ENCODE assay signal across 11 cellular contexts in the genomic region with DNA sequence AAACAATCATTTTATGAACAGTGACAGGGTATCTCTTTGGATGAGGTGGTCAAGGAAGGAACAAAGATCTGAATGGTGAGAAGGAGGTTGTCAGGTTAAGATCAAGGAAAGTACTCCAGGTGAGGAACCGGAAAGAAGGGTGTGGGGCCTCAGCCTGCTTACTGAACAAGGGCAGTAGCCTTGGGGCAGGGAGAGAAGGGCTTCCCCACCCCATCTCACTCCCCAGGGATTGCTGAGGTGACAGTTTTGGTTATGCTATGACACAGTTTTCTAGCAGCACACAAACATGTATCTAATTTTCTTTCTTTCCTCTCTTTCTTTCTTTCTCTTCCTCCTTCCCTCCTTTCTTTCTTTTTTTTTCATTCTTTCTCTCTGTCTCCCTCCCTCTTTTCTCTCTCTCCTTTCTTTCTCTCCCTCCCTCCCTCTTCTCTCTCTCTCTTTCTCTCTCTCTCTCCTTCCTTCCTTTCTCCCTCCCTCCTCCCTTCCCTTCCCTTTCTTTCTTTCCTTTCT. TPM values are rescaled to one million over a fixed set of nuclear protein-coding genes. Genes with fewer than 3 reads are reported as not detected.
DNase-seq lines count a peak whose midpoint lies in the region; ATAC-seq and TF ChIP-seq lines count a peak whose summit lies in the region.
"Had no signal": no experiment of that assay in that cellular context is flagged by ENCODE, and none has a peak within 500 bp of the region (broad histone marks: within the 10 kb centered on the region; RNA-seq: fewer than 3 reads in every experiment).

No MANE protein-coding gene starts in this region.

- CTCF ChIA-PET in Caco-2 (lab: Charles Lee), result no interaction called here

- H3K27me3 ChIP-seq in Caco-2 (replicated peaks; ENCODE audit: control insufficient read depth, insufficient read depth, low read length) (no peaks in the 10 kb centered on the region), colonic mucosa (no peaks in the 10 kb centered on the region)

- TF ChIP-seq CTCF in Caco-2 (IDR thresholded peaks at IDR 0.05; ENCODE audit: insufficient read depth in 1 of 2, low read depth in 1 of 2, low read length in 1 of 2, severe bottlenecking in 1 of 2, unreplicated experiment in 1 of 2) (no peak), colonic mucosa (IDR thresholded peaks at IDR 0.05) (no peak)

- peaks cover 27% of the 10 kb centered on the region for H3K36me3 Mint-ChIP-seq in Caco-2 (ENCODE audit: insufficient read depth, unreplicated experiment)

- H3K36me3 ChIP-seq in Caco-2 (ENCODE audit: control insufficient read depth, insufficient read depth, low read length), result no peaks in the 10 kb centered on the region
- no peaks in the 10 kb centered on the region for H3K36me3 ChIP-seq in colonic mucosa

- H3K4me1 Mint-ChIP-seq in Caco-2 (ENCODE audit: low read depth, unreplicated experiment), result peaks cover 40% of the 10 kb centered on the region
- peaks cover under 1% of the 10 kb centered on the region for H3K4me1 Mint-ChIP-seq in stimulated activated naive CD8-positive, alpha-beta T cell treated with anti-CD3 and anti-CD28 coated beads, Interleukin-15, amount 100 ng/mL, for 72 hours
- H3K4me1 Mint-ChIP-seq: central memory CD8-positive, alpha-beta T cell had no signal

- peaks cover 62% of the 10 kb centered on the region for H3K4me1 ChIP-seq in Caco-2
- no peaks in the 10 kb centered on the region for H3K4me1 ChIP-seq in colonic mucosa

- no peaks in the 10 kb centered on the region for H3K27me3 Mint-ChIP-seq in Caco-2 (ENCODE audit: insufficient read depth, unreplicated experiment)
- no peaks in the 10 kb centered on the region for H3K27me3 Mint-ChIP-seq in stimulated activated naive CD8-positive, alpha-beta T cell treated with anti-CD3 and anti-CD28 coated beads, Interleukin-15, amount 100 ng/mL, for 72 hours
- H3K27me3 Mint-ChIP-seq: activated CD4-positive, alpha-beta T cell treated with anti-CD3 and anti-CD28 coated beads, Interleukin-2, amount 10 ng/mL, durations not matched to agents 24 days and 14 days; central memory CD8-positive, alpha-beta T cell had no signal

- intact Hi-C loops in Caco-2 (cut with micrococcal nuclease; ENCODE audit: unreplicated experiment), result no loop called here
- intact Hi-C loops in colonic mucosa (cut with DNase I), result loop anchor here (5.0 kb wide), 1 partner anchor 39 kb away; the partner anchor contains the start of gene WDR31

- H3K9me3 Mint-ChIP-seq in Caco-2 (ENCODE audit: unreplicated experiment), result no peaks in the 10 kb centered on the region
- no peaks in the 10 kb centered on the region for H3K9me3 Mint-ChIP-seq in stimulated activated naive CD8-positive, alpha-beta T cell treated with anti-CD3 and anti-CD28 coated beads, Interleukin-15, amount 100 ng/mL, for 72 hours
- H3K9me3 Mint-ChIP-seq: activated CD4-positive, alpha-beta T cell treated with anti-CD3 and anti-CD28 coated beads, Interleukin-2, amount 10 ng/mL, durations not matched to agents 24 days and 14 days; central memory CD8-positive, alpha-beta T cell; stimulated activated effector memory CD8-positive, alpha-beta T cell treated with anti-CD3 and anti-CD28 coated beads, Interleukin-12 subunit alpha, Interleukin-12 subunit beta, amount 100 ng/mL, for 72 hours had no signal

- ATAC-seq in GM19351 (IDR thresholded peaks at IDR 0.05; ENCODE audit: unreplicated experiment) (peak; percentile 56), HG03342 (IDR thresholded peaks at IDR 0.05; ENCODE audit: unreplicated experiment) (peak; percentile 74), HG03457 (IDR thresholded peaks at IDR 0.05; ENCODE audit: unreplicated experiment) (no peak)
- ATAC-seq in stimulated activated naive CD8-positive, alpha-beta T cell treated with anti-CD3 and anti-CD28 coated beads, Interleukin-15, amount 100 ng/mL, for 72 hours, result no peak
- ATAC-seq: stimulated activated effector memory CD8-positive, alpha-beta T cell treated with anti-CD3 and anti-CD28 coated beads, Interleukin-12 subunit alpha, Interleukin-12 subunit beta, amount 100 ng/mL, for 72 hours had no signal

- peak overlapping the region; percentile 43 for H3K4me3 Mint-ChIP-seq in Caco-2 (ENCODE audit: unreplicated experiment)
- no peak overlapping the region for H3K4me3 Mint-ChIP-seq in stimulated activated naive CD8-positive, alpha-beta T cell treated with anti-CD3 and anti-CD28 coated beads, Interleukin-15, amount 100 ng/mL, for 72 hours
- H3K4me3 Mint-ChIP-seq: activated CD4-positive, alpha-beta T cell treated with anti-CD3 and anti-CD28 coated beads, Interleukin-2, amount 10 ng/mL, durations not matched to agents 24 days and 14 days; central memory CD8-positive, alpha-beta T cell; stimulated activated effector memory CD8-positive, alpha-beta T cell treated with anti-CD3 and anti-CD28 coated beads, Interleukin-12 subunit alpha, Interleukin-12 subunit beta, amount 100 ng/mL, for 72 hours had no signal

- peak overlapping the region in 1 of 2 donors; percentile 38 for H3K9ac ChIP-seq in colonic mucosa (ENCODE audit: low read depth in 2 of 2, low read length in 2 of 2)

- DNase-seq in Caco-2 (peak in 1 of 2 experiments; percentile 63), colonic mucosa (peak; percentile 73), AG08395 (ENCODE audit: low spot score) (no peak)
- DNase-seq in stimulated activated CD4-positive, alpha-beta T cell treated with anti-CD3 and anti-CD28 coated beads, Interleukin-4, amount 100 ng/mL, for 4 hours, result no peak
- no peak for DNase-seq in stimulated activated naive CD8-positive, alpha-beta T cell treated with anti-CD3 and anti-CD28 coated beads, Interleukin-15, amount 100 ng/mL, for 72 hours
- DNase-seq: activated CD4-positive, alpha-beta T cell treated with anti-CD3 and anti-CD28 coated beads, Interleukin-2, amount 10 ng/mL, durations not matched to agents 24 days and 14 days had no signal

- no TSS peak for BruUV-seq in Caco-2 (replicated peaks; lab: Mats Ljungman, UMichigan)

- H3K27ac ChIP-seq in colonic mucosa, result peak overlapping the region; percentile 79

- POLR2A ChIA-PET in Caco-2 (lab: Charles Lee), result no interaction called here

- H3K4me3 ChIP-seq in Caco-2 (ENCODE audit: low read depth, low read length) (no peak overlapping the region), colonic mucosa (no peak overlapping the region)

- H3K27ac Mint-ChIP-seq in Caco-2 (ENCODE audit: unreplicated experiment), result peak overlapping the region; percentile 85
- H3K27ac Mint-ChIP-seq in stimulated activated naive CD8-positive, alpha-beta T cell treated with anti-CD3 and anti-CD28 coated beads, Interleukin-15, amount 100 ng/mL, for 72 hours, result no peak overlapping the region
- H3K27ac Mint-ChIP-seq: activated CD4-positive, alpha-beta T cell treated with anti-CD3 and anti-CD28 coated beads, Interleukin-2, amount 10 ng/mL, durations not matched to agents 24 days and 14 days; stimulated activated effector memory CD8-positive, alpha-beta T cell treated with anti-CD3 and anti-CD28 coated beads, Interleukin-12 subunit alpha, Interleukin-12 subunit beta, amount 100 ng/mL, for 72 hours had no signal

- H3K9me3 ChIP-seq in Caco-2, result peaks cover 4% of the 10 kb centered on the region; the same call in 1 of the 2 replicates
- no peaks in the 10 kb centered on the region for H3K9me3 ChIP-seq in colonic mucosa

RNA-seq across cellular contexts. Expression of gene HDHD3, which starts 4.1 kb away (rescaled TPM):
- total RNA-seq in Caco-2 (2022), result 60.9 and 64.9 TPM in 2 replicates
- total RNA-seq in colonic mucosa, result 100 to 1,000 TPM; 132 to 141 TPM

RNA-seq across cellular contexts. Expression of gene ALAD, which starts 20.2 kb away (rescaled TPM):
- total RNA-seq in Caco-2 (2022) (43.6 and 48.8 TPM in 2 replicates), colonic mucosa (10 to 100 TPM; 50.3 to 51.4 TPM)

RNA-seq across cellular contexts. Expression of gene POLE3, which starts 29.6 kb away (rescaled TPM):
- total RNA-seq in Caco-2 (2022) (48.8 and 57.2 TPM in 2 replicates), colonic mucosa (10 to 100 TPM; 27.0 to 46.6 TPM)

RNA-seq across cellular contexts. Expression of gene C9orf43, which starts 29.6 kb away (rescaled TPM):
- total RNA-seq in Caco-2 (2022) (1.1 and 1.9 TPM in 2 replicates), colonic mucosa (under 1 TPM; 0.57 to 0.61 TPM)

RNA-seq across cellular contexts. Expression of gene BSPRY, which starts 31.6 kb away (rescaled TPM):
- 14.5 and 14.7 TPM in 2 replicates for total RNA-seq in Caco-2 (2022)
- 10 to 100 TPM; 25.6 to 34.2 TPM for total RNA-seq in colonic mucosa

Comparison
In these comparisons a context has a peak if more than half of its experiments do, and no peak if none do; other contexts are left out.
1. ATAC-seq: peak in GM19351 (single experiment) and HG03342 (single experiment); none in HG03457 (single experiment) and stimulated activated naive CD8-positive, alpha-beta T cell treated with anti-CD3 and anti-CD28 coated beads, Interleukin-15, amount 100 ng/mL, for 72 hours (single experiment).